ENCODE assay signal across 1 cellular context in genomic region chr9:97978706-97979105, GRCh38.
TF ChIP-seq lines count a peak whose summit lies in the region.

No MANE protein-coding gene starts in this region.

TF ChIP-seq in K562, 482 proteins besides CTCF, POLR2A, EP300 and RAD21:
- TF ChIP-seq, protein P1, sequence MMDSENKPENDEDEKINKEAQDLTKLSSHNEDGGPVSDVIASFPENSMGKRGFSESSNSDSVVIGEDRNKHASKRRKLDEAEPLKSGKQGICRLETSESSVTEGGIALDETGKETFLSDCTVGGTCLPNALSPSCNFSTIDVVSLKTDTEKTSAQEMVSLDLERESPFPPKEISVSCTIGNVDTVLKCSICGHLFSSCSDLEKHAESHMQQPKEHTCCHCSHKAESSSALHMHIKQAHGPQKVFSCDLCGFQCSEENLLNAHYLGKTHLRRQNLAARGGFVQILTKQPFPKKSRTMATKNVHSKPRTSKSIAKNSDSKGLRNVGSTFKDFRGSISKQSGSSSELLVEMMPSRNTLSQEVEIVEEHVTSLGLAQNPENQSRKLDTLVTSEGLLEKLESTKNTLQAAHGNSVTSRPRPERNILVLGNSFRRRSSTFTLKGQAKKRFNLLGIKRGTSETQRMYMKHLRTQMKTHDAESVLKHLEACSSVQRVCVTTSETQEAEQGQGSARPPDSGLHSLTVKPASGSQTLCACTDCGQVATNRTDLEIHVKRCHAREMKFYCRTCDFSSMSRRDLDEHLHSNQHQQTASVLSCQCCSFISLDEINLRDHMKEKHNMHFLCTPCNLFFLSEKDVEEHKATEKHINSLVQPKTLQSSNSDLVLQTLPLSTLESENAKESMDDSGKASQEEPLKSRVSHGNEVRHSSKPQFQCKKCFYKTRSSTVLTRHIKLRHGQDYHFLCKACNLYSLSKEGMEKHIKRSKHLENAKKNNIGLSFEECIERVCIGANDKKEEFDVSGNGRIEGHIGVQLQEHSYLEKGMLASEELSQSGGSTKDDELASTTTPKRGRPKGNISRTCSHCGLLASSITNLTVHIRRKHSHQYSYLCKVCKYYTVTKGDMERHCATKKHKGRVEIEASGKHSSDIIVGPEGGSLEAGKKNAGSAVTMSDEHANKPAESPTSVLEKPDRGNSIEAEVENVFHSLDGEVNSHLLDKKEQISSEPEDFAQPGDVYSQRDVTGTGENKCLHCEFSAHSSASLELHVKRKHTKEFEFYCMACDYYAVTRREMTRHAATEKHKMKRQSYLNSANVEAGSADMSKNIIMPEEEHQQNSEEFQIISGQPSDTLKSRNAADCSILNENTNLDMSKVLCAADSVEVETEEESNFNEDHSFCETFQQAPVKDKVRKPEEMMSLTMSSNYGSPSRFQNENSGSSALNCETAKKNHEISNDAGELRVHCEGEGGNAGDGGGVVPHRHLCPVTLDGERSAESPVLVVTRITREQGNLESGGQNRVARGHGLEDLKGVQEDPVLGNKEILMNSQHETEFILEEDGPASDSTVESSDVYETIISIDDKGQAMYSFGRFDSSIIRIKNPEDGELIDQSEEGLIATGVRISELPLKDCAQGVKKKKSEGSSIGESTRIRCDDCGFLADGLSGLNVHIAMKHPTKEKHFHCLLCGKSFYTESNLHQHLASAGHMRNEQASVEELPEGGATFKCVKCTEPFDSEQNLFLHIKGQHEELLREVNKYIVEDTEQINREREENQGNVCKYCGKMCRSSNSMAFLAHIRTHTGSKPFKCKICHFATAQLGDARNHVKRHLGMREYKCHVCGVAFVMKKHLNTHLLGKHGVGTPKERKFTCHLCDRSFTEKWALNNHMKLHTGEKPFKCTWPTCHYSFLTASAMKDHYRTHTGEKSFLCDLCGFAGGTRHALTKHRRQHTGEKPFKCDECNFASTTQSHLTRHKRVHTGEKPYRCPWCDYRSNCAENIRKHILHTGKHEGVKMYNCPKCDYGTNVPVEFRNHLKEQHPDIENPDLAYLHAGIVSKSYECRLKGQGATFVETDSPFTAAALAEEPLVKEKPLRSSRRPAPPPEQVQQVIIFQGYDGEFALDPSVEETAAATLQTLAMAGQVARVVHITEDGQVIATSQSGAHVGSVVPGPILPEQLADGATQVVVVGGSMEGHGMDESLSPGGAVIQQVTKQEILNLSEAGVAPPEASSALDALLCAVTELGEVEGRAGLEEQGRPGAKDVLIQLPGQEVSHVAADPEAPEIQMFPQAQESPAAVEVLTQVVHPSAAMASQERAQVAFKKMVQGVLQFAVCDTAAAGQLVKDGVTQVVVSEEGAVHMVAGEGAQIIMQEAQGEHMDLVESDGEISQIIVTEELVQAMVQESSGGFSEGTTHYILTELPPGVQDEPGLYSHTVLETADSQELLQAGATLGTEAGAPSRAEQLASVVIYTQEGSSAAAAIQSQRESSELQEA (IDR thresholded peaks at IDR 0.05; ENCODE audit: low read depth): no peak
- TF ChIP-seq ZNF583 (CRISPR knock-in tag; IDR thresholded peaks at IDR 0.05): no peak
- no peak for TF ChIP-seq WHSC1 (IDR thresholded peaks at IDR 0.05; ENCODE audit: low read length)
- no peak for TF ChIP-seq RNF2 (IDR thresholded peaks at IDR 0.05)
- TF ChIP-seq ELF4 (CRISPR knock-in tag; IDR thresholded peaks at IDR 0.05): no peak
- TF ChIP-seq, protein P2, sequence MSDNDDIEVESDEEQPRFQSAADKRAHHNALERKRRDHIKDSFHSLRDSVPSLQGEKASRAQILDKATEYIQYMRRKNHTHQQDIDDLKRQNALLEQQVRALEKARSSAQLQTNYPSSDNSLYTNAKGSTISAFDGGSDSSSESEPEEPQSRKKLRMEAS (CRISPR knock-in tag; IDR thresholded peaks at IDR 0.05): no peak
- no peak for TF ChIP-seq CHAMP1 (IDR thresholded peaks at IDR 0.05)
- no peak for TF ChIP-seq ZNF830 (CRISPR knock-in tag; IDR thresholded peaks at IDR 0.05)
- no peak for TF ChIP-seq SMAD2 (IDR thresholded peaks at IDR 0.05; ENCODE audit: low read depth, low read length)
- no peak for TF ChIP-seq MXI1 (IDR thresholded peaks at IDR 0.05; ENCODE audit: low read depth, low read length)
- TF ChIP-seq ZNF263 (CRISPR knock-in tag; IDR thresholded peaks at IDR 0.05; ENCODE audit: borderline replicate concordance): no peak
- no peak for TF ChIP-seq ZNF436 (CRISPR knock-in tag; IDR thresholded peaks at IDR 0.05)
- TF ChIP-seq MAFK (IDR thresholded peaks at IDR 0.05; ENCODE audit: low read length): no peak
- TF ChIP-seq NKRF (IDR thresholded peaks at IDR 0.05; ENCODE audit: borderline replicate concordance): no peak
